24 cellular contexts compared by ENCODE assay signal in the genomic region with DNA sequence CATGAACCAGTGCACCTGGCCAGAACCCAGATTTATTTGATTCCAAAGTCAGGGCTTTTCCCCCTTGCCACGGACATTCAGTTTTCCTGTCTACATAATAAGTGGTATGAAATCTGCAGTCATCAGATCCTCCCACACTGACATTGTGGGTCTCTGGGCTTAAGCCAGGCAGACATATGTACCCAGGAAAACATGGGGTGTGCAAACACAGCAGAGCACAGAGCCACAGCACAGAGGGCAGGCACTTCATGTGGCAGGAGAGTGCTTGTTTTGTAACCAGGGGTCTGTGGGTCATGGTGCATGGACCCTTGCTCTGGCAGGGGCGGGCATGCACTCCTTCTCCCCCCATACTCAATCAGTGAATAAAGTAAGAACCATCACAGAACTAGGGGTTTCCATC.
"Had no signal": no experiment of that assay in that cellular context is flagged by ENCODE, and none has a peak within 500 bp of the region (broad histone marks: within the 10 kb centered on the region; RNA-seq: fewer than 3 reads in every experiment).

No MANE protein-coding gene starts in this region.

- H3K27ac ChIP-seq: brain microvascular endothelial cell, SK-N-MC, VCaP had no signal

- H3K4me3 Mint-ChIP-seq: activated CD4-positive, alpha-beta T cell treated with anti-CD3 and anti-CD28 coated beads, Interleukin-2, amount 10 ng/mL, durations not matched to agents 7 days and 5 days; activated CD8-positive, alpha-beta T cell treated with anti-CD3 and anti-CD28 coated beads, Interleukin-2, amount 10 ng/mL, durations not matched to agents 7 days and 5 days; activated naive CD8-positive, alpha-beta T cell treated with anti-CD3 and anti-CD28 coated beads, Interleukin-2, amount 50 U/mL, for 24 hours had no signal

- H3K4me3 ChIP-seq: K562, SK-N-MC had no signal

- H3K27me3 ChIP-seq: brain microvascular endothelial cell had no signal

- H3K36me3 ChIP-seq: brain microvascular endothelial cell had no signal

- ATAC-seq: activated CD8-positive, alpha-beta T cell treated with anti-CD3 and anti-CD28 coated beads, Interleukin-2, amount 10 ng/mL, durations not matched to agents 7 days and 5 days; activated naive CD4-positive, alpha-beta T cell treated with anti-CD3 and anti-CD28 coated beads, Interleukin-2, amount 50 U/mL, for 72 hours; activated naive CD8-positive, alpha-beta T cell treated with anti-CD3 and anti-CD28 coated beads, Interleukin-2, amount 50 U/mL, for 24 hours; K562; Panc1; Right ventricle myocardium inferior had no signal

- H3K27me3 Mint-ChIP-seq: activated CD4-positive, alpha-beta T cell treated with anti-CD3 and anti-CD28 coated beads, Interleukin-2, amount 10 ng/mL, durations not matched to agents 7 days and 5 days; activated naive CD8-positive, alpha-beta T cell treated with anti-CD3 and anti-CD28 coated beads, Interleukin-2, amount 50 U/mL, for 24 hours had no signal

- H3K9me3 Mint-ChIP-seq: activated CD4-positive, alpha-beta T cell treated with anti-CD3 and anti-CD28 coated beads, Interleukin-2, amount 10 ng/mL, durations not matched to agents 7 days and 5 days; activated naive CD4-positive, alpha-beta T cell treated with anti-CD3 and anti-CD28 coated beads, Interleukin-2, amount 50 U/mL, for 72 hours; activated naive CD8-positive, alpha-beta T cell treated with anti-CD3 and anti-CD28 coated beads, Interleukin-2, amount 50 U/mL, for 24 hours had no signal

- H3K27ac Mint-ChIP-seq: activated CD4-positive, alpha-beta T cell treated with anti-CD3 and anti-CD28 coated beads, Interleukin-2, amount 10 ng/mL, durations not matched to agents 7 days and 5 days; activated CD8-positive, alpha-beta T cell treated with anti-CD3 and anti-CD28 coated beads, Interleukin-2, amount 10 ng/mL, durations not matched to agents 7 days and 5 days; activated naive CD4-positive, alpha-beta T cell treated with anti-CD3 and anti-CD28 coated beads, Interleukin-2, amount 50 U/mL, for 72 hours; activated naive CD8-positive, alpha-beta T cell treated with anti-CD3 and anti-CD28 coated beads, Interleukin-2, amount 50 U/mL, for 24 hours had no signal

- DNase-seq: activated CD4-positive, alpha-beta T cell treated with anti-CD3 and anti-CD28 coated beads, Interleukin-2, amount 10 ng/mL, durations not matched to agents 7 days and 5 days; activated CD4-positive, CD25-positive, alpha-beta regulatory T cell; activated CD8-positive, alpha-beta memory T cell treated with anti-CD3 and anti-CD28 coated beads, Interleukin-2, amount 50 U/mL, for 48 hours; activated CD8-positive, alpha-beta T cell treated with anti-CD3 and anti-CD28 coated beads, Interleukin-2, amount 10 ng/mL, durations not matched to agents 7 days and 5 days; activated naive CD4-positive, alpha-beta T cell treated with Interleukin-2 at 50 U/mL for 16 hours; activated naive CD8-positive, alpha-beta T cell treated with anti-CD3 and anti-CD28 coated beads, Interleukin-2, amount 50 U/mL, for 24 hours; activated T-cell treated with anti-CD3 and anti-CD28 coated beads, Interleukin-2, amount 50 U/mL, for 1 hour; amniotic stem cell; brain microvascular endothelial cell; Karpas-422; MM.1S; NCI-H1105; NCI-H1436 treated with DMSO at 0.1 percent for 48 hours; NCI-H187; NK-92 treated with Interleukin-12 subunit alpha and Interleukin-12 subunit beta, amount 100 ng/mL, for 24 hours; OCI-M1; RPMI8226; T-helper 1 cell had no signal
